Comparison of ENCODE assay signal across 1 cellular context in the genomic region with DNA sequence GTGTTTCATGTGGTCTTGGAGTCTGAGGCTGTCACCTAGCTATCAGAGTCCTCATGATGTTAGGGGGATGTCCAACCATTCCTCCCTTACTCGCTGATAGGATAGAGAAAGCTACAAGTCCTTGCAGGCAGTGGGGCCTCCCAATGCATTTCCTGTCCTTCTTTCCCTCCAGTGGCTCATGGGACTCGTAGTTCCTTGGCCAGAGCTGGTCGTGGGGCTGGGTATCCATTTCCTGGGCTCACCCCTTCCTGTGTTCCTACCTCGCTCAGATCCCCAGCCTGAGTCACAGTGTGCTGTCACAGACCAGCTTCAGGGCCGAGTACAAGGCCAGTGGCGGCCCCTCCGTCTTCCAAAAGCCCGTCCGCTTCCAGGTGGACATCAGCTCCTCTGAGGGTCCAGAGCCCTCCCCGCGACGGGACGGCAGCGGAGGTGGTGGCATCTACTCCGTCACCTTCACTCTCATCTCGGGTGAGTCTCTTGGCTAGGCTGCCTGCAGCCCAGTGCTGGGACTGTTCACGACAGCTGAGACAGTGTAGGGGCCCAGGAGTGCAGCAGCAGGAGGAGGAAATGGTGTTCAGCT.
TF ChIP-seq lines count a peak whose summit lies in the region.

No MANE protein-coding gene starts in this region.

TF ChIP-seq in H1, 55 proteins besides CTCF, POLR2A, EP300 and RAD21:
- no peak for TF ChIP-seq BACH1 (IDR thresholded peaks at IDR 0.05; ENCODE audit: low read length)
- no peak for TF ChIP-seq SIX5 (IDR thresholded peaks at IDR 0.05; ENCODE audit: low read depth, low read length)
- TF ChIP-seq SAP30 (IDR thresholded peaks at IDR 0.05; ENCODE audit: insufficient read depth, insufficient replicate concordance, low read length) = no peak
- TF ChIP-seq MAFK (IDR thresholded peaks at IDR 0.05; ENCODE audit: low read depth, low read length) = no peak
- TF ChIP-seq SIRT6 (IDR thresholded peaks at IDR 0.05; ENCODE audit: low read length) = no peak
- TF ChIP-seq MAX (IDR thresholded peaks at IDR 0.05) = no peak
- TF ChIP-seq SP2 (IDR thresholded peaks at IDR 0.05; ENCODE audit: low read length) = no peak
- no peak for TF ChIP-seq BRCA1 (IDR thresholded peaks at IDR 0.05; ENCODE audit: low read depth, low read length)
- no peak for TF ChIP-seq SP1 (IDR thresholded peaks at IDR 0.05; ENCODE audit: low read depth, low read length)
